24 cellular contexts compared by ENCODE assay signal in genomic region chr10:102845352-102845902, GRCh38. TPM values are rescaled to one million over a fixed set of nuclear protein-coding genes. Genes with fewer than 3 reads are reported as not detected.
"Had no signal": no experiment of that assay in that cellular context is flagged by ENCODE, and none has a peak within 500 bp of the region (broad histone marks: within the 10 kb centered on the region; RNA-seq: fewer than 3 reads in every experiment).

No MANE protein-coding gene starts in this region.

- H3K4me3 Mint-ChIP-seq: IgD-negative memory B cell had no signal

- ATAC-seq: K562 had no signal

- H3K4me1 Mint-ChIP-seq: IgD-negative memory B cell had no signal

- H3K9ac ChIP-seq: KMS-11, SK-N-SH had no signal

- H3K4me3 ChIP-seq: K562 had no signal

- H3K9me3 ChIP-seq: SK-N-SH had no signal

- FAIRE-seq: K562, RCC 7860 had no signal

- H3K27ac ChIP-seq: KMS-11 had no signal

- H3K27ac Mint-ChIP-seq: IgD-negative memory B cell had no signal

- DNase-seq: Kasumi-1, MM.1S, NCI-H1092 treated with DMSO at 0.1 percent for 48 hours, NCI-H1436, NCI-H187, NCI-H2029, NCI-H2081 treated with DMSO at 0.1 percent for 48 hours, NCI-H2171, NCI-H226, NCI-H446, NCI-H510A, NCI-H524 treated with DMSO at 0.1 percent for 48 hours, NCI-H69, NCI-H774, RPMI8226, SHP77, SK-N-SH had no signal

- H3K4me2 ChIP-seq: KMS-11, SK-N-SH had no signal

RNA-seq across cellular contexts. Expression of gene CYP17A1, which starts 8.2 kb away (rescaled TPM):
- total RNA-seq: HT1080, M059J, SK-MEL-5 had no signal
- polyA plus RNA-seq: K562, SK-N-SH had no signal

RNA-seq across cellular contexts. Expression of gene AS3MT, which starts 23.8 kb away (rescaled TPM):
- polyA plus RNA-seq: IgD-negative memory B cell had no signal
